ENCODE assay signal across 7 cellular contexts in the genomic region with DNA sequence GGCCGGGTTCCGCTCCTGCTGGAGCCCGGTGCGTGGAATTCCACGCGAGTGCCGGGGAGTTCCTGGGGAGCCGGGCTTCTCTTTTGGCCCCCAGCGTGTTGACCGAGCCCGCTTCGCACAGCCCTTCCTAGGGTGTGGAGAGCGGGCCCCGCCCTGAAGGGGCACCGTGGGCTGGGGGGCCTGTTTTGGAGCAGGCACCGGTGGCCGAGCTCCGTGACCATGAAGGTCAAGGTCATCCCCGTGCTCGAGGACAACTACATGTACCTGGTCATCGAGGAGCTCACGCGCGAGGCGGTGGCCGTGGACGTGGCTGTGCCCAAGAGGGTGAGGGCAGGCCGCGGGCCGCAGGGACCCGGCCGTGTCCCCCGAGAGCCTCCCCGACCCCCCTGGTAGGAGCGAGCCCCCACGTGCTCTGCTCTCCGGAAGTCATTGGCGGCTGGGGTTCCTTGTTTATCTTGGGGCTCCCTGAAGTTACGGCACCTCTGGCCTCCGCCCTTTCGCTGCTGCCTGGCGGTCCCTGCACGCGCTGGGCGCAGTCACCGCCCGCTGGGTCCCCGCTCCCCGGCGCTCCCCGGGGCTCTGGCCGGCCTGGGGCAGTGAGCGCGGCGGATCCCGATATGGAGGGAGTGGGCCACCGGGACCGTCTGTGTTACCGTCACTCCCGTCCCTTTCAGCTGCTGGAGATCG. TPM values are rescaled to one million over a fixed set of nuclear protein-coding genes. Genes with fewer than 3 reads are reported as not detected.
A peak's percentile ranks its signal among the peaks of the same experiment; 100 is the strongest.
DNase-seq lines count a peak whose midpoint lies in the region; ATAC-seq, FAIRE-seq and TF ChIP-seq lines count a peak whose summit lies in the region.

No MANE protein-coding gene starts in this region.

- no peak for TF ChIP-seq POLR2A in GM12878 (IDR thresholded peaks at IDR 0.05; ENCODE audit: low read depth, low read length)

- TF ChIP-seq EP300 in GM12878 (IDR thresholded peaks at IDR 0.05; ENCODE audit: borderline replicate concordance in 1 of 2, control insufficient read depth in 1 of 2, low read depth in 2 of 2, low read length in 2 of 2) = no peak

- H3K27me3 ChIP-seq in KMS-11 (ENCODE audit: insufficient read depth, low read depth) (no peaks in the 10 kb centered on the region), GM12878 (replicated peaks in 1 of 2; ENCODE audit: control insufficient read depth in 2 of 2, insufficient read depth in 2 of 2, low read length in 1 of 2) (no peaks in the 10 kb centered on the region), lower lobe of right lung (ENCODE audit: low read depth) (peaks cover 31% of the 10 kb centered on the region), aorta (ENCODE audit: control insufficient read depth in 1 of 2, insufficient read depth in 2 of 2, low read length in 1 of 2) (no peaks in the 10 kb centered on the region)

- no peak overlapping the region for H3K4me3 ChIP-seq in KMS-11 (IDR thresholded peaks at IDR 0.05; ENCODE audit: insufficient read depth, low read depth, low read length)
- peak overlapping the region; percentile 87 for H3K4me3 ChIP-seq in GM12878
- peak overlapping the region; percentile 58 for H3K4me3 ChIP-seq in lower lobe of right lung
- H3K4me3 ChIP-seq in aorta (ENCODE audit: low read length in 2 of 2) = no peak overlapping the region

- CTCF ChIA-PET in GM12878 (lab: Yijun Ruan, JAX) = no interaction called here

- FAIRE-seq in GM12878 (lab: Jason Lieb, UNC) = peak; percentile 18

- H3K36me3 ChIP-seq in KMS-11 (ENCODE audit: insufficient read depth) (no peaks in the 10 kb centered on the region), GM12878 (ENCODE audit: control insufficient read depth in 2 of 2, insufficient read depth in 2 of 2, low read length in 1 of 2) (peaks cover 0 to 2% of the 10 kb centered on the region in 2 experiments; a peak in 3 of 4 replicates), lower lobe of right lung (peaks cover 9% of the 10 kb centered on the region), aorta (ENCODE audit: control insufficient read depth in 1 of 2, insufficient read depth in 2 of 2, low read length in 1 of 2) (no peaks in the 10 kb centered on the region)

- no peak for TF ChIP-seq RAD21 in GM12878 (IDR thresholded peaks at IDR 0.05; ENCODE audit: insufficient read depth, low read depth, low read length)

- no peaks in the 10 kb centered on the region for H3K9me3 ChIP-seq in GM12878 (replicated peaks; ENCODE audit: control insufficient read depth, insufficient read depth, low read length)
- H3K9me3 ChIP-seq in lower lobe of right lung = no peaks in the 10 kb centered on the region
- no peaks in the 10 kb centered on the region for H3K9me3 ChIP-seq in aorta (ENCODE audit: control insufficient read depth, low read length)

- peak; percentile 70 for DNase-seq in GM13976 (ENCODE audit: low spot score)
- DNase-seq in GM12878 (ENCODE audit: low read depth, low spot score) = no peak
- DNase-seq in lower lobe of right lung = no peak
- DNase-seq in aorta = no peak
- DNase-seq in foreskin melanocyte = no peak
- no peak for DNase-seq in NCI-H446 (lab: John Stamatoyannopoulos, UW)

- RAD21 ChIA-PET in GM12878 (lab: Charles Lee; ENCODE audit: unreplicated experiment) = interaction anchor here (0.7 to 1.2 kb wide), 4 partner anchors 7 to 996 kb away, joined by 3 to 8 read pairs (median 4); a partner anchor contains a TSS

- H4K20me1 ChIP-seq in KMS-11 (ENCODE audit: insufficient read depth) (no peaks in the 10 kb centered on the region), GM12878 (ENCODE audit: control insufficient read depth, insufficient read depth) (no peaks in the 10 kb centered on the region)

- H3K79me2 ChIP-seq in KMS-11 (ENCODE audit: insufficient read depth, low read depth) (no peaks in the 10 kb centered on the region), GM12878 (ENCODE audit: control insufficient read depth, insufficient read depth, low read length) (no peaks in the 10 kb centered on the region; the same call in 1 of the 2 replicates)

- H3K4me1 ChIP-seq in KMS-11 (ENCODE audit: low read depth, poor library complexity, severe bottlenecking) (peaks cover 34% of the 10 kb centered on the region), GM12878 (ENCODE audit: control insufficient read depth, insufficient read depth, low read length) (peaks cover 13% of the 10 kb centered on the region), lower lobe of right lung (peaks cover 24% of the 10 kb centered on the region), aorta (ENCODE audit: control insufficient read depth in 1 of 2, insufficient read depth in 2 of 2, low read length in 2 of 2) (no peaks in the 10 kb centered on the region)

- 1% methylated on average over 56 of the region's 61 CpGs for WGBS in GM12878 (ENCODE audit: insufficient coverage, insufficient replicate concordance, low lambda C conversion rate, missing lambda C conversion rate)
- 1% methylated on average over 50 to 61 of the region's 61 CpGs for WGBS in aorta, 2 donors

- H3K9ac ChIP-seq in KMS-11 (peak overlapping the region; percentile 86), GM12878 (ENCODE audit: control insufficient read depth, insufficient read depth, low read length) (peak overlapping the region; percentile 73)

- H2AFZ ChIP-seq in KMS-11 (ENCODE audit: low read depth) (peak overlapping the region; percentile 54), GM12878 (ENCODE audit: control insufficient read depth, low read depth, low read length) (peak overlapping the region; percentile 37)

- POLR2A ChIA-PET in GM12878 (lab: Charles Lee) = interaction anchor here (1.1 to 6.3 kb wide), 4 partner anchors 8 to 91 kb away, joined by 3 to 60 read pairs (median 7); a partner anchor contains a TSS

- SMC1A ChIA-PET in GM12878 (lab: Charles Lee; ENCODE audit: uncharacterized antibody, unreplicated experiment) = no interaction called here

- TF ChIP-seq CTCF in GM13976 (IDR thresholded peaks at IDR 0.05; ENCODE audit: borderline replicate concordance, control extremely low read depth, extremely low read depth, insufficient read depth, missing control alignments) (no peak), KMS-11 (conservative IDR thresholded peaks at IDR 0.05; ENCODE audit: low read depth, low read length) (no peak), GM12878 (IDR thresholded peaks at IDR 0.05 in 2 of 3, conservative IDR thresholded peaks at IDR 0.05 in 1 of 3; ENCODE audit: control insufficient read depth in 2 of 3, extremely low read depth in 1 of 3, insufficient read depth in 1 of 3, low read depth in 3 of 3, low read length in 3 of 3) (no peak), lower lobe of right lung (IDR thresholded peaks at IDR 0.05) (no peak)

- peak; percentile 33 for ATAC-seq in GM12878
- ATAC-seq in lower lobe of right lung = peak; percentile 2 to 15
- no peak for ATAC-seq in aorta (ENCODE audit: low FRiP score)

- H3K27ac ChIP-seq in KMS-11 (peak overlapping the region; percentile 55), GM12878 (ENCODE audit: control insufficient read depth, insufficient read depth) (peak overlapping the region; percentile 74), lower lobe of right lung (peak overlapping the region; percentile 38), aorta (ENCODE audit: low read depth in 1 of 2, low read length in 2 of 2) (no peak overlapping the region)

- in situ Hi-C loops in GM13976 (cut with MboI; ENCODE audit: low sequenced_read_pairs, unreplicated experiment) = no loop called here
- in situ Hi-C loops in GM12878 (cut with MboI) = no loop called here

- intact Hi-C loops in GM12878 (cut with micrococcal nuclease; ENCODE audit: unreplicated experiment) (no loop called here), lower lobe of right lung (cut with DNase I) (no loop called here), aorta (cut with DNase I) (no loop called here)

- TSS peak; percentile 68 for BruUV-seq in GM12878 (replicated peaks; lab: Mats Ljungman, UMichigan)

- H3K4me2 ChIP-seq in KMS-11 (peak overlapping the region; percentile 92), GM12878 (ENCODE audit: control insufficient read depth, insufficient read depth) (peak overlapping the region; percentile 100)

RNA-seq across cellular contexts. Expression of a gene that starts 0.5 kb away (rescaled TPM):
- total RNA-seq in GM12878 (2013; cell fraction: nucleolus; rRNA removed) = 32.8 and 34.9 TPM in 2 replicates
- total RNA-seq in GM12878 (2014; rRNA removed) (27.5 and 30.2 TPM in 2 replicates), GM12878 (2014; rRNA removed; fragmentation: Illumina TruSeq; extraction: Trizol) (8.5 and 9.5 TPM in 2 replicates), GM12878 (2021) (44.5 and 48.2 TPM in 2 replicates), lower lobe of right lung (15.6 TPM), aorta (1 to 10 TPM; 2.4 to 3.8 TPM)
- 2.6 TPM for polyA plus RNA-seq in GM12878 (2011; ENCODE audit: low read depth)
- polyA plus RNA-seq in GM12878 (2011; rRNA removed) (5.9 and 14.0 TPM in 2 replicates), GM12878 (2014; fragmentation: Illumina TruSeq; extraction: Trizol) (0.41 and 1.9 TPM in 2 replicates), GM12878 (2014; fragmentation: Nextera tagmentation; extraction: Ambion mirVana) (under 1 TPM; 0.23 to 0.68 TPM), GM12878 (2014; rRNA removed) (44.6 and 46.2 TPM in 2 replicates), GM12878 (2016; fragmentation: Nextera tagmentation; extraction: Ambion mirVana) (10 to 100 TPM; 18.8 to 23.5 TPM), aorta (10 to 100 TPM in 1 of 2 donors, 1 to 10 TPM in 1; 2.8 to 22.5 TPM)
- 31.6 and 70.5 TPM in 2 replicates for polyA plus RNA-seq in GM12878 (2011; cell fraction: cytosol; rRNA removed)
- polyA plus RNA-seq in GM12878 (2011; cell fraction: nucleus; rRNA removed) = 267 and 349 TPM in 2 replicates
- polyA plus RNA-seq in GM12878 (2012) = 13.8 and 18.3 TPM in 2 replicates
- 3.9 and 5.0 TPM in 2 replicates for polyA minus RNA-seq in GM12878 (2011; rRNA and poly(A)+ RNA removed)
- polyA minus RNA-seq in GM12878 (2011; cell fraction: cytosol; rRNA and poly(A)+ RNA removed) = 9.0 and 10.6 TPM in 2 replicates
- 20.1 and 26.0 TPM in 2 replicates for polyA minus RNA-seq in GM12878 (2011; cell fraction: nucleus; rRNA and poly(A)+ RNA removed)

RNA-seq across cellular contexts. Expression of a gene that starts 1.2 kb away (rescaled TPM):
- total RNA-seq in GM12878 (2013; cell fraction: nucleolus; rRNA removed) = 22.0 and 22.6 TPM in 2 replicates
- total RNA-seq in GM12878 (2014; rRNA removed) (12.2 and 16.2 TPM in 2 replicates), GM12878 (2014; rRNA removed; fragmentation: Illumina TruSeq; extraction: Trizol) (3.0 and 4.7 TPM in 2 replicates), GM12878 (2021) (16.2 and 18.7 TPM in 2 replicates), lower lobe of right lung (26.1 TPM), aorta (1 to 10 TPM in 1 of 2 donors, under 1 TPM in 1; 0.39 to 1.7 TPM)
- 1.5 TPM for polyA plus RNA-seq in GM12878 (2011; ENCODE audit: low read depth)
- polyA plus RNA-seq in GM12878 (2011; rRNA removed) (3.2 and 7.2 TPM in 2 replicates), GM12878 (2014; fragmentation: Illumina TruSeq; extraction: Trizol) (1.1 and 2.5 TPM in 2 replicates), GM12878 (2014; fragmentation: Nextera tagmentation; extraction: Ambion mirVana) (under 1 TPM; 0.10 to 0.97 TPM), GM12878 (2014; rRNA removed) (26.2 and 32.6 TPM in 2 replicates), GM12878 (2016; fragmentation: Nextera tagmentation; extraction: Ambion mirVana) (1 to 10 TPM; 3.1 to 6.1 TPM), aorta (under 1 TPM in 1 of 2 donors, not detected in 1; 0.97 TPM)
- 6.3 and 14.9 TPM in 2 replicates for polyA plus RNA-seq in GM12878 (2011; cell fraction: cytosol; rRNA removed)
- polyA plus RNA-seq in GM12878 (2011; cell fraction: nucleus; rRNA removed) = 244 and 248 TPM in 2 replicates
- 7.9 and 9.8 TPM in 2 replicates for polyA plus RNA-seq in GM12878 (2012)
- 2.3 and 5.2 TPM in 2 replicates for polyA minus RNA-seq in GM12878 (2011; rRNA and poly(A)+ RNA removed)
- polyA minus RNA-seq in GM12878 (2011; cell fraction: cytosol; rRNA and poly(A)+ RNA removed) = 0.52 and 2.0 TPM in 2 replicates
- 17.3 and 25.4 TPM in 2 replicates for polyA minus RNA-seq in GM12878 (2011; cell fraction: nucleus; rRNA and poly(A)+ RNA removed)

RNA-seq across cellular contexts. Expression of a gene that starts 6.5 kb away (rescaled TPM):
- total RNA-seq in GM12878 (2013; cell fraction: nucleolus; rRNA removed) = 9.4 and 11.3 TPM in 2 replicates
- 38.4 and 51.7 TPM in 2 replicates for total RNA-seq in GM12878 (2014; rRNA removed)
- total RNA-seq in GM12878 (2014; rRNA removed; fragmentation: Illumina TruSeq; extraction: Trizol) = 7.1 and 9.3 TPM in 2 replicates
- 60.5 and 67.8 TPM in 2 replicates for total RNA-seq in GM12878 (2021)
- 0.75 TPM for polyA plus RNA-seq in GM12878 (2011; ENCODE audit: low read depth)
- 3.3 and 5.6 TPM in 2 replicates for polyA plus RNA-seq in GM12878 (2011; rRNA removed)
- 20.1 and 37.9 TPM in 2 replicates for polyA plus RNA-seq in GM12878 (2011; cell fraction: cytosol; rRNA removed)
- polyA plus RNA-seq in GM12878 (2011; cell fraction: nucleus; rRNA removed) = 37.1 and 61.4 TPM in 2 replicates
- polyA plus RNA-seq in GM12878 (2012) = 10.8 and 14.9 TPM in 2 replicates
- polyA plus RNA-seq in GM12878 (2014; fragmentation: Illumina TruSeq; extraction: Trizol) = 0.62 TPM in 1 of 2 replicates, not detected in the other
- 1 to 10 TPM in 1 of 2 experiments, under 1 TPM in 1; 0.58 to 3.1 TPM for polyA plus RNA-seq in GM12878 (2014; fragmentation: Nextera tagmentation; extraction: Ambion mirVana)
- polyA plus RNA-seq in GM12878 (2014; rRNA removed) = 39.2 and 42.3 TPM in 2 replicates
- 10 to 100 TPM; 44.5 to 54.8 TPM for polyA plus RNA-seq in GM12878 (2016; fragmentation: Nextera tagmentation; extraction: Ambion mirVana)
- polyA minus RNA-seq in GM12878 (2011; rRNA and poly(A)+ RNA removed) = 0.73 and 2.0 TPM in 2 replicates
- polyA minus RNA-seq in GM12878 (2011; cell fraction: cytosol; rRNA and poly(A)+ RNA removed) = 7.2 and 7.3 TPM in 2 replicates
- 14.4 and 28.4 TPM in 2 replicates for polyA minus RNA-seq in GM12878 (2011; cell fraction: nucleus; rRNA and poly(A)+ RNA removed)
- total RNA-seq in lower lobe of right lung = 36.5 TPM
- total RNA-seq in aorta = 10 to 100 TPM; 18.6 to 25.7 TPM
- polyA plus RNA-seq in aorta = 10 to 100 TPM; 13.1 to 33.0 TPM

RNA-seq across cellular contexts. Expression of a gene that starts 12.5 kb away (rescaled TPM):
- 2.3 and 2.5 TPM in 2 replicates for total RNA-seq in GM12878 (2013; cell fraction: nucleolus; rRNA removed)
- 12.8 and 14.3 TPM in 2 replicates for total RNA-seq in GM12878 (2014; rRNA removed)
- total RNA-seq in GM12878 (2014; rRNA removed; fragmentation: Illumina TruSeq; extraction: Trizol) = 0.72 and 1.2 TPM in 2 replicates
- 6.2 and 8.9 TPM in 2 replicates for total RNA-seq in GM12878 (2021)
- 0.34 TPM for polyA plus RNA-seq in GM12878 (2011; ENCODE audit: low read depth)
- 1.3 and 5.9 TPM in 2 replicates for polyA plus RNA-seq in GM12878 (2011; rRNA removed)
- 6.4 and 20.6 TPM in 2 replicates for polyA plus RNA-seq in GM12878 (2011; cell fraction: cytosol; rRNA removed)
- polyA plus RNA-seq in GM12878 (2011; cell fraction: nucleus; rRNA removed) = 10.9 and 15.0 TPM in 2 replicates
- 2.3 and 4.5 TPM in 2 replicates for polyA plus RNA-seq in GM12878 (2012)
- polyA plus RNA-seq in GM12878 (2014; fragmentation: Illumina TruSeq; extraction: Trizol) = 0.05 and 0.15 TPM in 2 replicates
- under 1 TPM in 1 of 2 experiments, not detected in 1; 0.11 TPM for polyA plus RNA-seq in GM12878 (2014; fragmentation: Nextera tagmentation; extraction: Ambion mirVana)
- polyA plus RNA-seq in GM12878 (2014; rRNA removed) = 9.4 and 11.0 TPM in 2 replicates
- polyA plus RNA-seq in GM12878 (2016; fragmentation: Nextera tagmentation; extraction: Ambion mirVana) = 1 to 10 TPM in 1 of 2 experiments, under 1 TPM in 1; 0.53 to 1.1 TPM
- polyA minus RNA-seq in GM12878 (2011; rRNA and poly(A)+ RNA removed) = 1.6 and 2.0 TPM in 2 replicates
- 2.3 and 5.7 TPM in 2 replicates for polyA minus RNA-seq in GM12878 (2011; cell fraction: cytosol; rRNA and poly(A)+ RNA removed)
- polyA minus RNA-seq in GM12878 (2011; cell fraction: nucleus; rRNA and poly(A)+ RNA removed) = 2.2 and 3.7 TPM in 2 replicates
- 35.9 TPM for total RNA-seq in lower lobe of right lung
- total RNA-seq in aorta = 10 to 100 TPM; 22.7 to 26.6 TPM
- 10 to 100 TPM; 26.7 to 61.3 TPM for polyA plus RNA-seq in aorta

RNA-seq across cellular contexts. Expression of a gene that starts 13.4 kb away (rescaled TPM):
- 153 and 173 TPM in 2 replicates for total RNA-seq in GM12878 (2013; cell fraction: nucleolus; rRNA removed)
- total RNA-seq in GM12878 (2014; rRNA removed) (31.9 and 37.4 TPM in 2 replicates), GM12878 (2014; rRNA removed; fragmentation: Illumina TruSeq; extraction: Trizol) (12.7 TPM in 2 replicates), GM12878 (2021) (30.2 and 33.5 TPM in 2 replicates), lower lobe of right lung (24.3 TPM), aorta (10 to 100 TPM; 21.8 to 22.4 TPM)
- polyA plus RNA-seq in GM12878 (2011; ENCODE audit: low read depth) = 16.8 TPM
- polyA plus RNA-seq in GM12878 (2011; rRNA removed) (24.6 and 29.7 TPM in 2 replicates), GM12878 (2014; fragmentation: Illumina TruSeq; extraction: Trizol) (4.9 and 11.5 TPM in 2 replicates), GM12878 (2014; fragmentation: Nextera tagmentation; extraction: Ambion mirVana) (1 to 10 TPM; 1.4 to 4.0 TPM), GM12878 (2014; rRNA removed) (36.3 and 49.5 TPM in 2 replicates), GM12878 (2016; fragmentation: Nextera tagmentation; extraction: Ambion mirVana) (10 to 100 TPM; 36.3 to 37.5 TPM), aorta (10 to 100 TPM; 12.4 to 35.9 TPM)
- polyA plus RNA-seq in GM12878 (2011; cell fraction: cytosol; rRNA removed) = 38.9 and 47.3 TPM in 2 replicates
- 179 and 201 TPM in 2 replicates for polyA plus RNA-seq in GM12878 (2011; cell fraction: nucleus; rRNA removed)
- 21.4 and 28.0 TPM in 2 replicates for polyA plus RNA-seq in GM12878 (2012)
- polyA minus RNA-seq in GM12878 (2011; rRNA and poly(A)+ RNA removed) = 27.0 and 44.8 TPM in 2 replicates
- polyA minus RNA-seq in GM12878 (2011; cell fraction: cytosol; rRNA and poly(A)+ RNA removed) = 11.6 and 13.6 TPM in 2 replicates
- 67.1 and 98.5 TPM in 2 replicates for polyA minus RNA-seq in GM12878 (2011; cell fraction: nucleus; rRNA and poly(A)+ RNA removed)

Comparison
In these comparisons a context has a peak if more than half of its experiments do, and no peak if none do; other contexts are left out.
1. H3K27ac ChIP-seq: peak in KMS-11 (single experiment), GM12878 (single experiment) and lower lobe of right lung (single experiment); none in aorta (0 of 2).
2. H3K4me3 ChIP-seq: peak in GM12878 (single experiment) and lower lobe of right lung (single experiment); none in KMS-11 (single experiment) and aorta (0 of 2).